ENCODE assay signal across 14 cellular contexts in genomic region chr5:148949871-148950863, GRCh38.
DNase-seq lines count a peak whose midpoint lies in the region; ATAC-seq, FAIRE-seq and TF ChIP-seq lines count a peak whose summit lies in the region.
"Had no signal": no experiment of that assay in that cellular context is flagged by ENCODE, and none has a peak within 500 bp of the region (broad histone marks: within the 10 kb centered on the region; RNA-seq: fewer than 3 reads in every experiment).

No MANE protein-coding gene starts in this region.

- H3K4me3 ChIP-seq in MG63, result no peak overlapping the region
- no peak overlapping the region for H3K4me3 ChIP-seq in breast epithelium
- H3K4me3 ChIP-seq in right cardiac atrium (ENCODE audit: low read length), result no peak overlapping the region
- H3K4me3 ChIP-seq in stomach, result no peak overlapping the region
- H3K4me3 ChIP-seq in HepG2 (replicated peaks in 1 of 3; ENCODE audit: insufficient read depth in 1 of 3, low read depth in 2 of 3, low read length in 3 of 3), result no peak overlapping the region

- H3K9me3 ChIP-seq in MG63, result 0 out of 2 replicates have a peak, but pooled peaks cover 4% of the 10 kb centered on the region
- H3K9me3 ChIP-seq in breast epithelium, result no peaks in the 10 kb centered on the region
- no peaks in the 10 kb centered on the region for H3K9me3 ChIP-seq in right cardiac atrium (ENCODE audit: control insufficient read depth, low read length)
- no peaks in the 10 kb centered on the region for H3K9me3 ChIP-seq in stomach
- H3K9me3 ChIP-seq in HepG2 (ENCODE audit: low read length), result no peaks in the 10 kb centered on the region

- ATAC-seq in right cardiac atrium (peak; percentile 57 to 65), GM18519 (IDR thresholded peaks at IDR 0.05; ENCODE audit: low FRiP score, unreplicated experiment) (no peak), HepG2 (no peak), HG03432 (IDR thresholded peaks at IDR 0.05; ENCODE audit: unreplicated experiment) (no peak)
- ATAC-seq: activated CD8-positive, alpha-beta T cell treated with anti-CD3 and anti-CD28 coated beads, Interleukin-2, amount 10 ng/mL, durations not matched to agents 7 days and 5 days had no signal

- no peak overlapping the region for H2AFZ ChIP-seq in HepG2 (ENCODE audit: low read length)

- CTCF ChIA-PET in HepG2 (lab: Yijun Ruan, JAX; ENCODE audit: low intra/inter-chr PET ratio, low total read pairs), result no interaction called here

- POLR2A ChIA-PET in HepG2 (lab: Yijun Ruan, JAX), result no interaction called here

- H4K20me1 ChIP-seq in HepG2 (ENCODE audit: insufficient read depth, low read length), result no peaks in the 10 kb centered on the region

- H3K4me1 ChIP-seq in breast epithelium (no peaks in the 10 kb centered on the region), right cardiac atrium (ENCODE audit: control insufficient read depth, insufficient read depth, low read length) (peaks cover 2% of the 10 kb centered on the region), stomach (no peaks in the 10 kb centered on the region), HepG2 (ENCODE audit: insufficient read depth, low read length) (no peaks in the 10 kb centered on the region)

- in situ Hi-C loops in HepG2 (cut with HindIII; ENCODE audit: extremely low pct_ligation_motif_present, low pct_unique_long_range_greater_than_20kb), result no loop called here

- BruUV-seq in HepG2 (replicated peaks; lab: Mats Ljungman, UMichigan), result no TSS peak

- no peak for TF ChIP-seq POLR2A in breast epithelium (IDR thresholded peaks at IDR 0.05)
- TF ChIP-seq POLR2A in stomach (IDR thresholded peaks at IDR 0.05), result no peak
- TF ChIP-seq POLR2A in HepG2 (IDR thresholded peaks at IDR 0.05; ENCODE audit: insufficient read depth in 1 of 2, low read depth in 2 of 2, low read length in 2 of 2), result no peak

- H3K9ac ChIP-seq in HepG2 (ENCODE audit: insufficient read depth, low read depth, low read length), result no peak overlapping the region

- peak overlapping the region; percentile 87 to 89 for H3K27ac ChIP-seq in breast epithelium
- no peak overlapping the region for H3K27ac ChIP-seq in right cardiac atrium (ENCODE audit: low read length)
- peak overlapping the region in 3 of 5 donors; percentile 14 to 80 (median 24) for H3K27ac ChIP-seq in stomach
- H3K27ac ChIP-seq in HepG2 (ENCODE audit: extremely low read length, insufficient read depth, low read length), result no peak overlapping the region

- intact Hi-C loops in breast epithelium (cut with DNase I; ENCODE audit: low total_unique reads) (no loop called here), right cardiac atrium (cut with DNase I) (loop anchor here in 1 of 4 donors (10.0 kb wide), 1 partner anchor 215 kb away; no protein-coding TSS in a partner anchor), stomach (cut with DNase I; ENCODE audit: low total_unique reads) (no loop called here), HepG2 (cut with micrococcal nuclease; ENCODE audit: unreplicated experiment) (no loop called here)

- TF ChIP-seq EP300 in stomach (IDR thresholded peaks at IDR 0.05) (no peak), HepG2 (IDR thresholded peaks at IDR 0.05; ENCODE audit: low read depth in 2 of 2, low read length in 2 of 2) (no peak), HepG2 (CRISPR knock-in tag; IDR thresholded peaks at IDR 0.05; ENCODE audit: borderline replicate concordance) (no peak)

- TF ChIP-seq RAD21 in HepG2 (CRISPR knock-in tag; IDR thresholded peaks at IDR 0.05), result no peak

- no peak for FAIRE-seq in HepG2 (lab: Jason Lieb, UNC)

- no peaks in the 10 kb centered on the region for H3K36me3 ChIP-seq in MG63
- no peaks in the 10 kb centered on the region for H3K36me3 ChIP-seq in breast epithelium
- H3K36me3 ChIP-seq in stomach, result no peaks in the 10 kb centered on the region
- no peaks in the 10 kb centered on the region for H3K36me3 ChIP-seq in HepG2 (replicated peaks in 1 of 2; ENCODE audit: control insufficient read depth in 1 of 2, insufficient read depth in 2 of 2, low read length in 2 of 2)

- 60% methylated on average over 6 of the region's 6 CpGs for WGBS in right cardiac atrium
- WGBS in stomach, 5 donors, result 53 to 74% (median 61%) methylated on average over 6 of the region's 6 CpGs
- 28% methylated on average over 6 of the region's 6 CpGs for WGBS in HepG2 (ENCODE audit: low lambda C conversion rate)

- no peak overlapping the region for H3K4me2 ChIP-seq in HepG2 (ENCODE audit: low read depth, low read length)

- peak; percentile 96 for DNase-seq in MG63
- peak; percentile 59 to 94 for DNase-seq in breast epithelium (ENCODE audit: low spot score in 2 of 2)
- no peak for DNase-seq in right cardiac atrium
- DNase-seq in stomach, result no peak
- no peak for DNase-seq in HepG2 (ENCODE audit: low spot score)
- DNase-seq in ecto neural progenitor cell (ENCODE audit: low spot score), result no peak
- DNase-seq: activated CD8-positive, alpha-beta T cell treated with anti-CD3 and anti-CD28 coated beads, Interleukin-2, amount 10 ng/mL, durations not matched to agents 7 days and 5 days; CD4-positive, alpha-beta memory T cell; effector CD8-positive, alpha-beta T cell; NCI-H1694 treated with DMSO at 0.1 percent for 48 hours; nephron progenitor cell; stimulated activated CD8-positive, alpha-beta memory T cell treated with anti-CD3 and anti-CD28 coated beads, Interleukin-4, amount 100 ng/mL, for 48 hours had no signal

- H3K27me3 ChIP-seq in MG63 (no peaks in the 10 kb centered on the region), breast epithelium (no peaks in the 10 kb centered on the region), right cardiac atrium (ENCODE audit: control insufficient read depth, insufficient read depth) (no peaks in the 10 kb centered on the region), stomach (no peaks in the 10 kb centered on the region), HepG2 (ENCODE audit: control insufficient read depth in 1 of 2, insufficient read depth in 2 of 2, low read length in 2 of 2) (0 out of 5 replicates have a peak, but pooled peaks cover 0 to 5% of the 10 kb centered on the region in 2 experiments)

- H3K79me2 ChIP-seq in HepG2 (ENCODE audit: insufficient read depth, low read length), result no peaks in the 10 kb centered on the region

- TF ChIP-seq CTCF in breast epithelium (IDR thresholded peaks at IDR 0.05) (no peak), stomach (IDR thresholded peaks at IDR 0.05) (no peak), HepG2 (CRISPR knock-in tag; IDR thresholded peaks at IDR 0.05) (no peak)

TF ChIP-seq in HepG2, 621 proteins besides CTCF, POLR2A, EP300 and RAD21 (continues in another document):
- TF ChIP-seq ZNF646 (CRISPR knock-in tag; IDR thresholded peaks at IDR 0.05) (no peak), CBX1 (IDR thresholded peaks at IDR 0.05; ENCODE audit: low read depth) (no peak), SAP130 (CRISPR knock-in tag; IDR thresholded peaks at IDR 0.05; ENCODE audit: low read depth) (no peak), ZFP36L1 (CRISPR knock-in tag; IDR thresholded peaks at IDR 0.05) (no peak), U2AF1 (optimal IDR thresholded peaks at IDR 0.05; ENCODE audit: low read depth, low read length) (no peak), ETV6 (CRISPR knock-in tag; conservative IDR thresholded peaks at IDR 0.05) (no peak), EEA1 (CRISPR knock-in tag; IDR thresholded peaks at IDR 0.05; ENCODE audit: borderline replicate concordance) (no peak), CREM (IDR thresholded peaks at IDR 0.05) (no peak), CREM (CRISPR knock-in tag; IDR thresholded peaks at IDR 0.05) (no peak)
- TF ChIP-seq, protein P1, sequence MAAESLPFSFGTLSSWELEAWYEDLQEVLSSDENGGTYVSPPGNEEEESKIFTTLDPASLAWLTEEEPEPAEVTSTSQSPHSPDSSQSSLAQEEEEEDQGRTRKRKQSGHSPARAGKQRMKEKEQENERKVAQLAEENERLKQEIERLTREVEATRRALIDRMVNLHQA (CRISPR knock-in tag; IDR thresholded peaks at IDR 0.05), result no peak

Comparison
In these comparisons a context has a peak if more than half of its experiments do, and no peak if none do; other contexts are left out.
1. DNase-seq: peak in MG63 (single experiment) and breast epithelium (2 of 2); none in right cardiac atrium (0 of 3), stomach (single experiment), HepG2 (single experiment) and ecto neural progenitor cell (single experiment).
2. H3K27ac ChIP-seq: peak in breast epithelium (2 of 2) and stomach (3 of 5); none in right cardiac atrium (single experiment) and HepG2 (single experiment).
3. ATAC-seq: peak in right cardiac atrium (2 of 2); none in GM18519 (single experiment), HepG2 (single experiment) and HG03432 (single experiment).